Comparison of ENCODE assay signal across 9 cellular contexts in the genomic region with DNA sequence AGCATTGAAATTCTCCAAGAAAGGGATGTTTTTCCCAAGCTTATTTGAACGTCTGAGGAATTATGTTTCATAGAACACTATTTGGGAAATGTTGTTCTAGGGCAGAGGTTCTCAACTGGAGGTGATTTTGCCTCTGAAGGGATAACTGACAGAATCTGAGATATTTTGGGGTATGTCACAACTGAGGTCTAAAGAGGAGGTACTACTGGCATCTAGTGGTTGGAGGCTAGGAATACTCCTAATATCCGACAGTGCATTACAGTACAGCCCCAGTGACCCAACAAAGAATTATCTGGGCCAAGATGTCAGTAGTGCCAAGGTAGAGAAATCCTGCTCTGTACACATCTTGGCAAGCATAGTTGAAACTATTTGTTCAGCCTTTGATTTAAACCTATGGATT. TPM values are rescaled to one million over a fixed set of nuclear protein-coding genes. Genes with fewer than 3 reads are reported as not detected.
DNase-seq lines count a peak whose midpoint lies in the region; ATAC-seq and TF ChIP-seq lines count a peak whose summit lies in the region.
"Had no signal": no experiment of that assay in that cellular context is flagged by ENCODE, and none has a peak within 500 bp of the region (broad histone marks: within the 10 kb centered on the region; RNA-seq: fewer than 3 reads in every experiment).

No MANE protein-coding gene starts in this region.

- no peaks in the 10 kb centered on the region for H3K27me3 ChIP-seq in SU-DHL-6 (ENCODE audit: low read length)
- H3K27me3 ChIP-seq in CD4-positive, alpha-beta memory T cell (ENCODE audit: insufficient read depth, low read length), result no peaks in the 10 kb centered on the region

- ATAC-seq in HG02943 (IDR thresholded peaks at IDR 0.05; ENCODE audit: low read depth, unreplicated experiment), result peak; percentile 64
- no peak for ATAC-seq in sciatic nerve

- no peaks in the 10 kb centered on the region for H3F3A ChIP-seq in SU-DHL-6 (ENCODE audit: insufficient read depth)

- H3K9me3 Mint-ChIP-seq in nephron progenitor cell, result no peaks in the 10 kb centered on the region
- H3K9me3 Mint-ChIP-seq in CD4-positive, alpha-beta memory T cell, result peaks cover 0 to 2% (median 0%) of the 10 kb centered on the region in 8 donors

- no peaks in the 10 kb centered on the region for H3K36me3 Mint-ChIP-seq in nephron progenitor cell (ENCODE audit: low read depth)
- no peaks in the 10 kb centered on the region for H3K36me3 Mint-ChIP-seq in CD4-positive, alpha-beta memory T cell

- DNase-seq in DMS53 (lab: John Stamatoyannopoulos, UW) (peak; percentile 35), DMS53 treated with DMSO at 0.1 percent for 48 hours (lab: John Stamatoyannopoulos, UW; ENCODE audit: unreplicated experiment) (no peak), nephron progenitor cell (no peak), T-helper 9 cell (no peak), sciatic nerve (ENCODE audit: low spot score) (no peak)
- no peak for DNase-seq in CD4-positive, alpha-beta memory T cell
- DNase-seq: posterior cingulate gyrus had no signal

- H3K36me3 ChIP-seq in SU-DHL-6 (ENCODE audit: low read length), result no peaks in the 10 kb centered on the region
- no peaks in the 10 kb centered on the region for H3K36me3 ChIP-seq in CD4-positive, alpha-beta memory T cell (ENCODE audit: insufficient read depth, low read length)

- CTCF ChIA-PET in CD4-positive, alpha-beta memory T cell (lab: Charles Lee; ENCODE audit: partially characterized antibody), result interaction anchor here (1.5 kb wide), 1 partner anchor 12 kb away, joined by 3 read pairs; no protein-coding TSS in a partner anchor

- intact Hi-C loops in CD4-positive, alpha-beta memory T cell (cut with micrococcal nuclease), result no loop called here
- intact Hi-C loops in sciatic nerve (cut with DNase I), result no loop called here

- TF ChIP-seq CTCF in SU-DHL-6 (IDR thresholded peaks at IDR 0.05; ENCODE audit: insufficient read depth, low read length, poor library complexity, severe bottlenecking) (peak; percentile 25), nephron progenitor cell (IDR thresholded peaks at IDR 0.05) (peak; percentile 16)

- H3K9ac ChIP-seq in SU-DHL-6 (ENCODE audit: low read length), result no peak overlapping the region

- no peaks in the 10 kb centered on the region for H3K4me1 ChIP-seq in CD4-positive, alpha-beta memory T cell (ENCODE audit: insufficient read depth, low read length)

- no peak overlapping the region for H3K4me3 Mint-ChIP-seq in nephron progenitor cell
- H3K4me3 Mint-ChIP-seq in CD4-positive, alpha-beta memory T cell, result no peak overlapping the region

- H3K4me1 Mint-ChIP-seq in nephron progenitor cell, result peaks cover under 1% of the 10 kb centered on the region
- peaks cover 0 to under 1% (median under 1%) of the 10 kb centered on the region in 4 donors for H3K4me1 Mint-ChIP-seq in CD4-positive, alpha-beta memory T cell

- H3K27ac Mint-ChIP-seq in nephron progenitor cell, result no peak overlapping the region
- H3K27ac Mint-ChIP-seq in CD4-positive, alpha-beta memory T cell, result no peak overlapping the region

- H4K20me1 ChIP-seq in SU-DHL-6 (ENCODE audit: low read depth, low read length), result no peaks in the 10 kb centered on the region

- POLR2A ChIA-PET in CD4-positive, alpha-beta memory T cell (lab: Charles Lee; ENCODE audit: partially characterized antibody), result no interaction called here

- peaks cover 25% of the 10 kb centered on the region for H3K27me3 Mint-ChIP-seq in nephron progenitor cell (ENCODE audit: low read depth, poor library complexity)
- H3K27me3 Mint-ChIP-seq in CD4-positive, alpha-beta memory T cell, result peaks cover 19 to 22% of the 10 kb centered on the region in 2 donors

- H2AFZ ChIP-seq in SU-DHL-6 (ENCODE audit: low read depth, low read length, severe bottlenecking), result no peak overlapping the region

- H3K9me2 ChIP-seq in SU-DHL-6 (replicated peaks; ENCODE audit: insufficient read depth, low read length), result no peaks in the 10 kb centered on the region

- H3K27ac ChIP-seq in SU-DHL-6 (ENCODE audit: low read depth, low read length), result no peak overlapping the region
- no peak overlapping the region for H3K27ac ChIP-seq in CD4-positive, alpha-beta memory T cell (ENCODE audit: low read depth, low read length)

- H3K4me2 ChIP-seq in SU-DHL-6 (ENCODE audit: low read depth, low read length, poor library complexity, severe bottlenecking), result no peak overlapping the region

- H3K79me2 ChIP-seq in SU-DHL-6 (ENCODE audit: insufficient read depth, low read length), result no peaks in the 10 kb centered on the region; the same call in 1 of the 2 replicates

- no peaks in the 10 kb centered on the region for H3K9me3 ChIP-seq in SU-DHL-6 (ENCODE audit: insufficient read depth, low read length)
- no peaks in the 10 kb centered on the region for H3K9me3 ChIP-seq in CD4-positive, alpha-beta memory T cell (ENCODE audit: control insufficient read depth in 1 of 2, low read length in 2 of 2)

- no peak overlapping the region for H3K4me3 ChIP-seq in SU-DHL-6 (ENCODE audit: insufficient read depth, low read length, poor library complexity, severe bottlenecking)
- H3K4me3 ChIP-seq in CD4-positive, alpha-beta memory T cell (ENCODE audit: low read length in 2 of 2), result no peak overlapping the region

RNA-seq across cellular contexts. Expression of a gene that starts 6.4 kb away (rescaled TPM):
- total RNA-seq in CD4-positive, alpha-beta memory T cell, result not detected
- not detected for polyA plus RNA-seq in CD4-positive, alpha-beta memory T cell
- 12.6 TPM for total RNA-seq in sciatic nerve

RNA-seq across cellular contexts. Expression of a gene that starts 58.3 kb away (rescaled TPM):
- total RNA-seq in CD4-positive, alpha-beta memory T cell, result not detected
- not detected for polyA plus RNA-seq in CD4-positive, alpha-beta memory T cell
- not detected for total RNA-seq in sciatic nerve

Comparison
In these comparisons a context has a peak if more than half of its experiments do, and no peak if none do; other contexts are left out.
1. RNA of a gene that starts 6.4 kb away (total RNA-seq): 12.6 TPM in sciatic nerve (single experiment); not detected in CD4-positive, alpha-beta memory T cell; every median in the first group is over 10 times any median in the second.